1 cellular context compared by ENCODE assay signal in the genomic region with DNA sequence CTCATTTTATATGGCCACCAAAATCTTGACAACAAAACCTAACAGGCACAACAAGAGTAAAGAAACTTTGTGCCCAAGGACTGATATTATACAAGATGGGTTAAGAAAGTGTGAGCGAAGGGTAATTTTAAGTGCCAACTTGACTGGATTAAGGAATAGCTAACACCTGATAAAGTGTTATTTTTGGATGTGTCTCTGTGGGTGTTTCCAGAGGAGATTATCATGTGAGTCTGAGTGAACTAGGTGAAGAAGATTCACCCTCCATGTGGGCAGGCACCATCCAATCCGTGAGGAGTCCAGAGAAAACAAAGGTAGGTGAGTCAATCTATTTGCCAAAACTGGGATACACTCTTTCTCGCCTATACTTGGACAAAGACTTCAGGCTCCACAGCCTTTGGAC.
TF ChIP-seq lines count a peak whose summit lies in the region.

No MANE protein-coding gene starts in this region.

TF ChIP-seq in H1, 55 proteins besides CTCF, POLR2A, EP300 and RAD21:
- no peak for TF ChIP-seq SP4 (IDR thresholded peaks at IDR 0.05; ENCODE audit: low read length)
- no peak for TF ChIP-seq HDAC2 (IDR thresholded peaks at IDR 0.05; ENCODE audit: borderline replicate concordance in 1 of 2, low read depth in 2 of 2, low read length in 2 of 2)
